In genomic region chr3:110311526-110311925, GRCh38 we compare ENCODE assay signal across 19 cellular contexts.
"Had no signal": no experiment of that assay in that cellular context is flagged by ENCODE, and none has a peak within 500 bp of the region (broad histone marks: within the 10 kb centered on the region; RNA-seq: fewer than 3 reads in every experiment).

No MANE protein-coding gene starts in this region.

- ATAC-seq: activated CD4-positive, alpha-beta T cell treated with anti-CD3 and anti-CD28 coated beads for 36 hours; activated T-cell treated with anti-CD3 and anti-CD28 coated beads, Interleukin-2, amount 50 U/mL, for 4 hours; left ventricle myocardium superior; naive thymus-derived CD8-positive, alpha-beta T cell; stimulated activated naive B cell treated with anti-CD40 and anti-IgM and Interleukin-4, amounts not matched to agents 10 μg/mL and 1 μg/mL and 100 μg/mL, for 72 hours had no signal

- H3K27ac ChIP-seq: adrenal gland, neutrophil, right atrium auricular region, skin epidermis, thyroid gland had no signal

- H3K4me3 Mint-ChIP-seq: activated CD4-positive, alpha-beta memory T cell treated with anti-CD3 and anti-CD28 coated beads, Interleukin-2, amount 10 ng/mL, durations not matched to agents 7 days and 5 days; activated CD4-positive, alpha-beta T cell treated with anti-CD3 and anti-CD28 coated beads for 36 hours; activated naive CD4-positive, alpha-beta T cell treated with anti-CD3 and anti-CD28 coated beads, Interleukin-2, amount 50 U/mL, for 24 hours; activated T-cell treated with anti-CD3 and anti-CD28 coated beads, Interleukin-2, amount 50 U/mL, for 4 hours; memory B cell; naive thymus-derived CD8-positive, alpha-beta T cell; stimulated activated naive B cell treated with anti-CD40 and anti-IgM and Interleukin-4, amounts not matched to agents 10 μg/mL and 1 μg/mL and 100 μg/mL, for 72 hours had no signal

- DNase-seq: activated CD4-positive, alpha-beta memory T cell treated with anti-CD3 and anti-CD28 coated beads, Interleukin-2, amount 10 ng/mL, durations not matched to agents 7 days and 5 days; activated CD4-positive, alpha-beta T cell treated with anti-CD3 and anti-CD28 coated beads for 36 hours; activated effector memory CD4-positive, alpha-beta T cell treated with anti-CD3 and anti-CD28 coated beads, Interleukin-2, amount 50 U/mL, for 16 hours; activated T-cell treated with anti-CD3 and anti-CD28 coated beads, Interleukin-2, amount 50 U/mL, for 4 hours; adrenal gland; hypothalamus; left ventricle myocardium superior; naive thymus-derived CD8-positive, alpha-beta T cell; posterior cingulate gyrus; stimulated activated CD4-positive, alpha-beta T cell treated with anti-CD3 and anti-CD28 coated beads, Interleukin-15, amount 100 ng/mL, for 24 hours; stimulated activated CD4-positive, alpha-beta T cell treated with anti-CD3 and anti-CD28 coated beads, Interleukin-4, amount 100 ng/mL, for 1 hour; stimulated activated naive B cell treated with anti-CD40 and anti-IgM and Interleukin-4, amounts not matched to agents 10 μg/mL and 1 μg/mL and 100 μg/mL, for 72 hours; thyroid gland had no signal

- H3K36me3 ChIP-seq: adrenal gland, neutrophil, right atrium auricular region, thyroid gland had no signal

- H3K4me1 ChIP-seq: adrenal gland, right atrium auricular region, thyroid gland had no signal

- H3K36me3 Mint-ChIP-seq: activated naive CD4-positive, alpha-beta T cell treated with anti-CD3 and anti-CD28 coated beads, Interleukin-2, amount 50 U/mL, for 24 hours; memory B cell; naive thymus-derived CD8-positive, alpha-beta T cell; stimulated activated naive B cell treated with anti-CD40 and anti-IgM and Interleukin-4, amounts not matched to agents 10 μg/mL and 1 μg/mL and 100 μg/mL, for 72 hours had no signal

- H3K27me3 Mint-ChIP-seq: activated CD4-positive, alpha-beta memory T cell treated with anti-CD3 and anti-CD28 coated beads, Interleukin-2, amount 10 ng/mL, durations not matched to agents 7 days and 5 days; activated naive CD4-positive, alpha-beta T cell treated with anti-CD3 and anti-CD28 coated beads, Interleukin-2, amount 50 U/mL, for 24 hours; memory B cell; naive thymus-derived CD8-positive, alpha-beta T cell; stimulated activated naive B cell treated with anti-CD40 and anti-IgM and Interleukin-4, amounts not matched to agents 10 μg/mL and 1 μg/mL and 100 μg/mL, for 72 hours had no signal

- H3K27ac Mint-ChIP-seq: activated CD4-positive, alpha-beta memory T cell treated with anti-CD3 and anti-CD28 coated beads, Interleukin-2, amount 10 ng/mL, durations not matched to agents 7 days and 5 days; activated CD4-positive, alpha-beta T cell treated with anti-CD3 and anti-CD28 coated beads for 36 hours; activated naive CD4-positive, alpha-beta T cell treated with anti-CD3 and anti-CD28 coated beads, Interleukin-2, amount 50 U/mL, for 24 hours; memory B cell; naive thymus-derived CD8-positive, alpha-beta T cell; stimulated activated naive B cell treated with anti-CD40 and anti-IgM and Interleukin-4, amounts not matched to agents 10 μg/mL and 1 μg/mL and 100 μg/mL, for 72 hours had no signal

- H3K9me3 ChIP-seq: adrenal gland, neutrophil, right atrium auricular region, thyroid gland had no signal

- H3K27me3 ChIP-seq: adrenal gland, neutrophil, right atrium auricular region, thyroid gland had no signal

- H3K4me3 ChIP-seq: adrenal gland, right atrium auricular region, skin epidermis, thyroid gland had no signal

- H3K9me3 Mint-ChIP-seq: activated CD4-positive, alpha-beta memory T cell treated with anti-CD3 and anti-CD28 coated beads, Interleukin-2, amount 10 ng/mL, durations not matched to agents 7 days and 5 days; activated naive CD4-positive, alpha-beta T cell treated with anti-CD3 and anti-CD28 coated beads, Interleukin-2, amount 50 U/mL, for 24 hours; activated T-cell treated with anti-CD3 and anti-CD28 coated beads, Interleukin-2, amount 50 U/mL, for 4 hours; memory B cell; naive thymus-derived CD8-positive, alpha-beta T cell; stimulated activated naive B cell treated with anti-CD40 and anti-IgM and Interleukin-4, amounts not matched to agents 10 μg/mL and 1 μg/mL and 100 μg/mL, for 72 hours had no signal

- H3K4me1 Mint-ChIP-seq: activated CD4-positive, alpha-beta memory T cell treated with anti-CD3 and anti-CD28 coated beads, Interleukin-2, amount 10 ng/mL, durations not matched to agents 7 days and 5 days; memory B cell; stimulated activated naive B cell treated with anti-CD40 and anti-IgM and Interleukin-4, amounts not matched to agents 10 μg/mL and 1 μg/mL and 100 μg/mL, for 72 hours had no signal

- FAIRE-seq: urothelium cell line had no signal
